Comparison of ENCODE assay signal across 11 cellular contexts in genomic region chr3:53103566-53104296, GRCh38. TPM values are rescaled to one million over a fixed set of nuclear protein-coding genes. Genes with fewer than 3 reads are reported as not detected.
DNase-seq lines count a peak whose midpoint lies in the region; ATAC-seq and TF ChIP-seq lines count a peak whose summit lies in the region.
"Had no signal": no experiment of that assay in that cellular context is flagged by ENCODE, and none has a peak within 500 bp of the region (broad histone marks: within the 10 kb centered on the region; RNA-seq: fewer than 3 reads in every experiment).

No MANE protein-coding gene starts in this region.

- H3K4me3 ChIP-seq in left ventricle myocardium inferior, result no peak overlapping the region
- no peak overlapping the region for H3K4me3 ChIP-seq in MM.1S (ENCODE audit: low read length)
- H3K4me3 ChIP-seq: skin epidermis had no signal

- H4K20me1 ChIP-seq in MM.1S (ENCODE audit: insufficient read depth, low read length), result no peaks in the 10 kb centered on the region

- CTCF ChIA-PET in GM10248 (lab: Yijun Ruan, JAX), result interaction anchor here (0.9 to 4.3 kb wide), 8 partner anchors 8 to 360 kb away, joined by 3 to 25 read pairs (median 3); no protein-coding TSS in a partner anchor

- H3K4me1 ChIP-seq in left ventricle myocardium inferior (no peaks in the 10 kb centered on the region), MM.1S (ENCODE audit: low read length) (peaks cover 31% of the 10 kb centered on the region)

- H3K36me3 ChIP-seq in left ventricle myocardium inferior (peaks cover 72% of the 10 kb centered on the region), MM.1S (replicated peaks; ENCODE audit: insufficient read depth, low read length) (peaks cover 4% of the 10 kb centered on the region; the same call in 1 of the 2 replicates)

- no peak for TF ChIP-seq CTCF in left ventricle myocardium inferior (IDR thresholded peaks at IDR 0.05; ENCODE audit: borderline replicate concordance)
- no peak for TF ChIP-seq CTCF in MM.1S (IDR thresholded peaks at IDR 0.05; ENCODE audit: low read length)
- TF ChIP-seq CTCF in GM10248 (IDR thresholded peaks at IDR 0.05; ENCODE audit: control extremely low read depth, extremely low read depth, low read depth, missing control alignments), result no peak

- no peaks in the 10 kb centered on the region for H3K9me2 ChIP-seq in MM.1S (replicated peaks; ENCODE audit: insufficient read depth, low read length)

- peak overlapping the region; percentile 0; the same call in 1 of the 2 replicates for H3K9ac ChIP-seq in MM.1S (ENCODE audit: low read length)

- no peak overlapping the region for H3K27ac ChIP-seq in left ventricle myocardium inferior (replicated peaks)
- H3K27ac ChIP-seq in MM.1S (ENCODE audit: low read length), result peak overlapping the region; percentile 93
- H3K27ac ChIP-seq: neutrophil had no signal

- no peak overlapping the region for H2AFZ ChIP-seq in MM.1S (ENCODE audit: low read length)

- ATAC-seq in Right ventricle myocardium inferior (peak; percentile 43), sciatic nerve (no peak), HG03460 (IDR thresholded peaks at IDR 0.05; ENCODE audit: unreplicated experiment) (no peak)

- intact Hi-C loops in Right ventricle myocardium inferior (cut with DNase I) (no loop called here), left ventricle myocardium inferior (cut with micrococcal nuclease) (no loop called here), sciatic nerve (cut with DNase I) (no loop called here)

- H3K27me3 ChIP-seq in left ventricle myocardium inferior (ENCODE audit: low read depth), result no peaks in the 10 kb centered on the region
- H3K27me3 ChIP-seq in MM.1S (replicated peaks; ENCODE audit: insufficient read depth, low read length), result no peaks in the 10 kb centered on the region
- H3K27me3 ChIP-seq: neutrophil had no signal

- peaks cover 27% of the 10 kb centered on the region for H3F3A ChIP-seq in MM.1S (ENCODE audit: insufficient read depth, low read length)

- no peaks in the 10 kb centered on the region for H3K9me3 ChIP-seq in left ventricle myocardium inferior (replicated peaks)
- H3K9me3 ChIP-seq in MM.1S (replicated peaks; ENCODE audit: insufficient read depth, low read length), result no peaks in the 10 kb centered on the region
- H3K9me3 ChIP-seq: neutrophil had no signal

- H3K79me2 ChIP-seq in MM.1S (ENCODE audit: low read length), result peaks cover 4% of the 10 kb centered on the region

- H3K4me2 ChIP-seq in MM.1S (ENCODE audit: low read depth, low read length), result peak overlapping the region; percentile 82; the same call in 1 of the 2 replicates

- DNase-seq in Right ventricle myocardium inferior (ENCODE audit: missing footprints), result no peak
- DNase-seq in left ventricle myocardium inferior, result no peak
- no peak for DNase-seq in MM.1S
- DNase-seq in dermis blood vessel endothelial cell, result peak; percentile 56
- peak; percentile 32 for DNase-seq in sciatic nerve (ENCODE audit: low spot score)
- DNase-seq in NCI-H1048 (lab: John Stamatoyannopoulos, UW), result no peak
- no peak for DNase-seq in GM10248 (ENCODE audit: extremely low spot score)
- DNase-seq: NCI-H1092 treated with DMSO at 0.1 percent for 48 hours had no signal

- POLR2A ChIA-PET in GM10248 (lab: Yijun Ruan, JAX), result no interaction called here

RNA-seq across cellular contexts. Expression of gene RFT1, which starts 26.5 kb away (rescaled TPM):
- total RNA-seq in Right ventricle myocardium inferior, result 11.0 TPM
- total RNA-seq in left ventricle myocardium inferior, result 9.4 TPM
- 18.3 and 25.5 TPM in 2 replicates for total RNA-seq in dermis blood vessel endothelial cell
- total RNA-seq in sciatic nerve, result 21.3 TPM

RNA-seq across cellular contexts. Expression of gene PRKCD, which starts 57.3 kb away (rescaled TPM):
- total RNA-seq in Right ventricle myocardium inferior (16.9 TPM), left ventricle myocardium inferior (13.6 TPM), dermis blood vessel endothelial cell (2.2 and 3.5 TPM in 2 replicates), sciatic nerve (30.3 TPM)

RNA-seq across cellular contexts. Expression of gene SFMBT1, which starts 57.9 kb away (rescaled TPM):
- total RNA-seq in Right ventricle myocardium inferior (14.9 TPM), left ventricle myocardium inferior (15.9 TPM), dermis blood vessel endothelial cell (3.4 and 3.9 TPM in 2 replicates), sciatic nerve (12.0 TPM)

Comparison
In these comparisons a context has a peak if more than half of its experiments do, and no peak if none do; other contexts are left out.
1. DNase-seq: peak in dermis blood vessel endothelial cell (single experiment) and sciatic nerve (single experiment); none in Right ventricle myocardium inferior (single experiment), left ventricle myocardium inferior (single experiment), MM.1S (single experiment), NCI-H1048 (single experiment) and GM10248 (single experiment).